ENCODE assay signal across 12 cellular contexts in the genomic region with DNA sequence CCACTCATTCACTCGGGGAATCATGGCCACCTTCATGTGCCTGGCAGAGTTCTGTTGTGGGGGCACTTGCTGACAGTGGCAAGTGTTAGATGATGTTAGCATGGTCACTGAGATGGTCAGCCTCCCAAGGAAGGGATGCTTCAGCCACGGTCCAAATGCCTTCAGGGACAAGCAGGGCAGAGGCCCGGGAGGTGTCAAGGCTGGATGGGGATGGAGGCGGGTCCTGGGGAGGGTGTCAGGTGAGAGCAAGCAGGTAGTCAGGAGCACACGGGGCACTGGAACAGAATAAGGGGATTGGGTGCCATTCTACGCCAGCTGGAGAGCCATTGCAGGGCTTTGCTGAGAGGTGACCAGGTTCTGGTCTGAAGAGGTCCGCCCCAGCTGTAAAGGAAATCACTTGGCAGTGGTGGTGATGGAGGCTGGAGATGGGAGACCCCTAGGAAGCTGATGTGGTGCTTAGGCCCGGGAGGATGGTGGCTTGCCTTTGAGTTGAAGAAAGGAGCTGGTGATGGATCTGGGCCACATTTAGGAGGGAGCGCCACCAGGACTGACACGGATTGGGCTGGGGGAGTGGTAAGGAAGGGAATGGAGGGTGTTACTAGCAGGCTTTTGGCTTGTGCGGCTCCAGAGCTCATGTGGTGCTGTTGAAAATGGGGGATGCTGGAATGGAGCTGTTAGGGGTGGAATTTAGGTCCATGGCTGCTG. TPM values are rescaled to one million over a fixed set of nuclear protein-coding genes. Genes with fewer than 3 reads are reported as not detected.
DNase-seq lines count a peak whose midpoint lies in the region; ATAC-seq, FAIRE-seq and TF ChIP-seq lines count a peak whose summit lies in the region.
"Had no signal": no experiment of that assay in that cellular context is flagged by ENCODE, and none has a peak within 500 bp of the region (broad histone marks: within the 10 kb centered on the region; RNA-seq: fewer than 3 reads in every experiment).

No MANE protein-coding gene starts in this region.

- H3K18ac ChIP-seq in IMR-90 (ENCODE audit: low read depth, low read length) (no peak overlapping the region), H1 (ENCODE audit: extremely low read depth, low read length) (no peak overlapping the region; the same call in 1 of the 2 replicates), trophoblast cell (ENCODE audit: low read length) (no peak overlapping the region)

- FAIRE-seq in H1 (lab: Jason Lieb, UNC), result no peak
- FAIRE-seq: urothelium cell line had no signal

- POLR2A ChIA-PET in IMR-90 (lab: Charles Lee; ENCODE audit: unreplicated experiment) (no interaction called here), H1 (lab: Charles Lee; ENCODE audit: partially characterized antibody) (interaction anchor here (0.6 to 4.3 kb wide), 9 partner anchors 10 to 97 kb away, joined by 3 to 26 read pairs (median 3); a partner anchor contains a TSS)

- peaks cover 5% of the 10 kb centered on the region for H3K36me3 ChIP-seq in IMR-90 (ENCODE audit: control insufficient read depth, insufficient read depth, low read length)
- H3K36me3 ChIP-seq in H1 (ENCODE audit: control insufficient read depth in 2 of 4, insufficient read depth in 4 of 4, low read length in 3 of 4), result no peaks in the 10 kb centered on the region
- peaks cover 2 to 3% of the 10 kb centered on the region in 2 experiments for H3K36me3 ChIP-seq in trophoblast cell (ENCODE audit: control insufficient read depth in 1 of 2, insufficient read depth in 2 of 2, low read length in 2 of 2)
- H3K36me3 ChIP-seq: colonic mucosa, ovary had no signal

- H2BK120ac ChIP-seq in IMR-90 (ENCODE audit: low read depth, low read length) (0 out of 2 replicates have a peak overlapping the region, but pooled peaks have one; percentile 42), H1 (replicated peaks; ENCODE audit: low read depth, low read length) (no peak overlapping the region), trophoblast cell (ENCODE audit: insufficient read depth, low read length, poor library complexity) (no peak overlapping the region)

- H3K79me2 ChIP-seq in H1 (ENCODE audit: control insufficient read depth in 1 of 2, insufficient read depth in 2 of 2, low read length in 2 of 2) (peaks cover 0 to 12% of the 10 kb centered on the region in 2 experiments; a peak in 2 of 4 replicates), trophoblast cell (ENCODE audit: control insufficient read depth, insufficient read depth, low read length, poor library complexity) (peaks cover 10% of the 10 kb centered on the region)

- H3K27ac ChIP-seq in IMR-90 (ENCODE audit: insufficient read depth, low read length), result no peak overlapping the region
- H3K27ac ChIP-seq in H1 (ENCODE audit: low read depth, low read length), result no peak overlapping the region
- no peak overlapping the region for H3K27ac ChIP-seq in trophoblast cell (ENCODE audit: low read depth, low read length)
- H3K27ac ChIP-seq: colonic mucosa, ovary had no signal

- dilution Hi-C loops in IMR-90 (cut with HindIII; ENCODE audit: low sequenced_read_pairs, unreplicated experiment), result no loop called here

- peak overlapping the region; percentile 51; the same call in 1 of the 2 replicates for H2AK5ac ChIP-seq in IMR-90 (ENCODE audit: low read depth, low read length)
- H2AK5ac ChIP-seq in H1 (ENCODE audit: low read depth, low read length), result no peak overlapping the region
- no peak overlapping the region for H2AK5ac ChIP-seq in trophoblast cell (ENCODE audit: low read length)

- peak overlapping the region; percentile 38; the same call in 1 of the 2 replicates for H4K91ac ChIP-seq in IMR-90 (ENCODE audit: insufficient read depth, low read depth, low read length)
- no peak overlapping the region for H4K91ac ChIP-seq in H1 (replicated peaks; ENCODE audit: insufficient read length, low read length)
- no peak overlapping the region for H4K91ac ChIP-seq in trophoblast cell (ENCODE audit: low read depth, low read length)

- no peak for ATAC-seq in IMR-90 (ENCODE audit: low read depth)

- H4K8ac ChIP-seq in IMR-90 (ENCODE audit: low read depth in 2 of 2, low read length in 2 of 2) (0 out of 4 replicates have a peak overlapping the region, but pooled peaks of 1 of the 2 experiments have one; percentile 29), H1 (ENCODE audit: extremely low read depth, insufficient read depth, low read length) (peak overlapping the region; percentile 62; the same call in 1 of the 2 replicates), trophoblast cell (ENCODE audit: low read depth, low read length) (no peak overlapping the region)

- H4K12ac ChIP-seq in trophoblast cell (ENCODE audit: low read depth, low read length), result no peak overlapping the region

- TF ChIP-seq RAD21 in IMR-90 (IDR thresholded peaks at IDR 0.05; ENCODE audit: low read length) (no peak), H1 (IDR thresholded peaks at IDR 0.05 in 1 of 2, conservative IDR thresholded peaks at IDR 0.05 in 1 of 2; ENCODE audit: low read depth in 2 of 2, low read length in 2 of 2) (no peak)

- H4K5ac ChIP-seq in IMR-90 (ENCODE audit: low read depth, low read length), result no peak overlapping the region
- H4K5ac ChIP-seq in H1 (ENCODE audit: insufficient read length, low read depth, low read length), result no peak overlapping the region

- TF ChIP-seq POLR2A in IMR-90 (IDR thresholded peaks at IDR 0.05; ENCODE audit: low read depth, low read length), result no peak
- no peak for TF ChIP-seq POLR2A in H1 (IDR thresholded peaks at IDR 0.05; ENCODE audit: control extremely low read depth in 1 of 2, low read depth in 2 of 2, low read length in 2 of 2)

- H2BK15ac ChIP-seq in IMR-90 (ENCODE audit: low read depth, low read length) (no peak overlapping the region), H1 (ENCODE audit: low read length) (peak overlapping the region; percentile 2; the same call in 1 of the 2 replicates)

- H2AFZ ChIP-seq in IMR-90 (replicated peaks; ENCODE audit: low read length, poor library complexity) (no peak overlapping the region), H1 (ENCODE audit: low read length) (no peak overlapping the region), trophoblast cell (ENCODE audit: insufficient read depth, low read length, poor library complexity) (no peak overlapping the region)

- intact Hi-C loops in IMR-90 (cut with micrococcal nuclease), result loop anchor here (2.0 to 5.0 kb wide), 4 partner anchors 98 to 332 kb away; no protein-coding TSS in a partner anchor

- H3K4me3 ChIP-seq in IMR-90 (ENCODE audit: insufficient read depth, low read depth, low read length) (no peak overlapping the region), H1 (ENCODE audit: extremely low read depth in 1 of 4, insufficient read depth in 2 of 4, low read depth in 3 of 4, low read length in 4 of 4) (no peak overlapping the region), trophoblast cell (ENCODE audit: low read depth, low read length) (no peak overlapping the region)
- H3K4me3 ChIP-seq: body of pancreas, colonic mucosa, ovary had no signal

- no peak overlapping the region for H3K14ac ChIP-seq in IMR-90 (replicated peaks; ENCODE audit: low read depth, low read length)
- H3K14ac ChIP-seq in H1 (ENCODE audit: insufficient read length), result no peak overlapping the region
- no peak overlapping the region for H3K14ac ChIP-seq in trophoblast cell (ENCODE audit: low read length)

- H3K23me2 ChIP-seq in H1 (ENCODE audit: low read depth, low read length), result peaks cover 5% of the 10 kb centered on the region

- peak overlapping the region; percentile 63; the same call in 1 of the 2 replicates for H3K23ac ChIP-seq in IMR-90 (ENCODE audit: low read depth, low read length)
- no peak overlapping the region for H3K23ac ChIP-seq in H1 (ENCODE audit: insufficient read length)
- no peak overlapping the region for H3K23ac ChIP-seq in trophoblast cell (ENCODE audit: low read length)

- no peaks in the 10 kb centered on the region for H3K9me3 ChIP-seq in IMR-90 (ENCODE audit: control insufficient read depth, insufficient read depth, low read length)
- H3K9me3 ChIP-seq in H1 (ENCODE audit: insufficient read depth in 2 of 2, low read depth in 1 of 2, low read length in 1 of 2), result no peaks in the 10 kb centered on the region
- H3K9me3 ChIP-seq in trophoblast cell (ENCODE audit: insufficient read depth, low read depth, low read length), result no peaks in the 10 kb centered on the region
- H3K9me3 ChIP-seq: body of pancreas, colonic mucosa, ovary had no signal

- H3K79me1 ChIP-seq in IMR-90 (ENCODE audit: low read depth in 1 of 2, low read length in 2 of 2), result peaks cover 23 to 76% of the 10 kb centered on the region in 2 experiments; a peak in 3 of 4 replicates
- H3K79me1 ChIP-seq in H1 (ENCODE audit: low read depth, low read length), result peaks cover 3% of the 10 kb centered on the region; the same call in 1 of the 2 replicates
- peaks cover 19% of the 10 kb centered on the region for H3K79me1 ChIP-seq in trophoblast cell (ENCODE audit: low read length)

- no peak overlapping the region for H3K9ac ChIP-seq in IMR-90 (ENCODE audit: low read depth, low read length)
- no peak overlapping the region for H3K9ac ChIP-seq in H1 (replicated peaks in 1 of 4; ENCODE audit: extremely low read depth in 1 of 4, low read depth in 3 of 4, low read length in 3 of 4)
- no peak overlapping the region for H3K9ac ChIP-seq in trophoblast cell (ENCODE audit: low read length)

- H2BK20ac ChIP-seq in IMR-90 (ENCODE audit: low read depth, low read length) (peak overlapping the region; percentile 35; the same call in 1 of the 2 replicates), H1 (ENCODE audit: low read length) (no peak overlapping the region)

- CTCF ChIA-PET in IMR-90 (lab: Yijun Ruan, JAX), result interaction anchor here (0.6 to 1.7 kb wide), 6 partner anchors 13 to 71 kb away, joined by 3 to 7 read pairs (median 4); no protein-coding TSS in a partner anchor
- CTCF ChIA-PET in H1 (lab: Charles Lee; ENCODE audit: partially characterized antibody), result interaction anchor here (0.8 to 22.4 kb wide), 40 partner anchors 9 to 169 kb away, joined by 3 to 448 read pairs (median 6); a partner anchor contains a TSS

- H2BK12ac ChIP-seq in H1 (ENCODE audit: low read depth, low read length), result peak overlapping the region; percentile 6; the same call in 1 of the 2 replicates
- H2BK12ac ChIP-seq in trophoblast cell (ENCODE audit: low read length), result no peak overlapping the region

- H3K9me1 ChIP-seq in IMR-90 (ENCODE audit: insufficient read depth, low read length), result peaks cover 19% of the 10 kb centered on the region

- H3K4me1 ChIP-seq in IMR-90 (ENCODE audit: control insufficient read depth, insufficient read depth, low read length), result peaks cover 22% of the 10 kb centered on the region
- peaks cover 0 to 15% (median 11%) of the 10 kb centered on the region in 4 experiments; a peak in 6 of 7 replicates for H3K4me1 ChIP-seq in H1 (replicated peaks in 1 of 4; ENCODE audit: control insufficient read depth in 3 of 4, insufficient read depth in 4 of 4, low read length in 3 of 4)
- H3K4me1 ChIP-seq in trophoblast cell (ENCODE audit: control insufficient read depth in 1 of 2, insufficient read depth in 2 of 2, low read length in 2 of 2), result peaks cover 13 to 18% of the 10 kb centered on the region in 2 experiments

- H3K4me2 ChIP-seq in IMR-90 (ENCODE audit: low read depth, low read length) (no peak overlapping the region), H1 (ENCODE audit: insufficient read depth in 1 of 2, low read depth in 2 of 2, low read length in 2 of 2) (no peak overlapping the region), trophoblast cell (ENCODE audit: low read length) (no peak overlapping the region)

- no peak for TF ChIP-seq CTCF in IMR-90 (conservative IDR thresholded peaks at IDR 0.05; ENCODE audit: low read depth, low read length)
- TF ChIP-seq CTCF in H1 (IDR thresholded peaks at IDR 0.05; ENCODE audit: control extremely low read depth in 1 of 3, insufficient read depth in 1 of 3, low read depth in 1 of 3, low read length in 3 of 3), result no peak

- 76% methylated on average over 10 of the region's 11 CpGs; no CpG with 5 or more reads in 1 of the 2 experiments for WGBS in IMR-90 (ENCODE audit: extremely low coverage in 2 of 2, insufficient read length in 1 of 2), 2 experiments
- WGBS in H1 (ENCODE audit: extremely low coverage in 1 of 2, insufficient coverage in 1 of 2, insufficient read length in 1 of 2, insufficient replicate concordance in 2 of 2, low coverage in 1 of 2, low lambda C conversion rate in 2 of 2, missing lambda C conversion rate in 1 of 2), 2 experiments, result 79% methylated on average over 11 of the region's 11 CpGs; no CpG with 5 or more reads in 1 of the 2 experiments
- WGBS in trophoblast cell (ENCODE audit: extremely low coverage, insufficient coverage, insufficient read length), result no CpG with 5 or more reads among the region's 11 CpGs

- H2BK5ac ChIP-seq in IMR-90 (ENCODE audit: low read depth, low read length, poor library complexity, severe bottlenecking) (no peak overlapping the region), H1 (ENCODE audit: low read depth, low read length) (no peak overlapping the region), trophoblast cell (ENCODE audit: low read depth, low read length, poor library complexity) (no peak overlapping the region)

- in situ Hi-C loops in IMR-90 (cut with MboI; ENCODE audit: low sequenced_read_pairs), result loop anchor here (5.0 to 25.0 kb wide), 2 partner anchors 88 to 323 kb away; a partner anchor contains a TSS

- H2AK9ac ChIP-seq in IMR-90 (replicated peaks; ENCODE audit: low read depth, low read length, poor library complexity), result peak overlapping the region; percentile 92

- no peak overlapping the region for H3K56ac ChIP-seq in IMR-90 (ENCODE audit: extremely low read depth, insufficient read depth, low read length)
- H3K56ac ChIP-seq in H1 (replicated peaks; ENCODE audit: insufficient read length, low read depth, low read length), result no peak overlapping the region

- H3K27me3 ChIP-seq in IMR-90 (ENCODE audit: control insufficient read depth, insufficient read depth, low read length) (no peaks in the 10 kb centered on the region), H1 (replicated peaks in 1 of 4; ENCODE audit: control insufficient read depth in 3 of 4, extremely low read depth in 1 of 4, insufficient read depth in 3 of 4, low read length in 3 of 4) (peaks cover 0 to 6% (median 3%) of the 10 kb centered on the region in 4 experiments; a peak in 3 of 7 replicates), trophoblast cell (ENCODE audit: insufficient read depth, low read length) (no peaks in the 10 kb centered on the region)
- H3K27me3 ChIP-seq: body of pancreas, colonic mucosa, ovary had no signal

- no TSS peak for BruUV-seq in IMR-90 (replicated peaks; lab: Mats Ljungman, UMichigan)

- no peak for TF ChIP-seq EP300 in H1 (IDR thresholded peaks at IDR 0.05; ENCODE audit: borderline replicate concordance in 1 of 2, low read depth in 2 of 2, low read length in 2 of 2)

- H3K4ac ChIP-seq in IMR-90 (ENCODE audit: low read depth, low read length) (peak overlapping the region; percentile 86), H1 (replicated peaks; ENCODE audit: insufficient read length, low read depth, low read length) (no peak overlapping the region), trophoblast cell (ENCODE audit: low read depth, low read length) (peak overlapping the region; percentile 29)

- peaks cover 73% of the 10 kb centered on the region for H4K20me1 ChIP-seq in IMR-90 (ENCODE audit: insufficient read depth, low read length)
- peaks cover 31 to 43% of the 10 kb centered on the region in 2 experiments for H4K20me1 ChIP-seq in H1 (replicated peaks in 1 of 2; ENCODE audit: control insufficient read depth in 1 of 2, insufficient read depth in 2 of 2, low read length in 2 of 2)

- peak; percentile 24 for DNase-seq in DMS 273 treated with DMSO at 0.1 percent for 48 hours (lab: John Stamatoyannopoulos, UW)
- DNase-seq in IMR-90, result no peak
- no peak for DNase-seq in H1 (ENCODE audit: low read depth in 1 of 2, low spot score in 2 of 2)
- no peak for DNase-seq in trophoblast cell
- DNase-seq in NCI-H128 (lab: John Stamatoyannopoulos, UW; ENCODE audit: unreplicated experiment), result no peak
- DNase-seq in stimulated activated naive CD4-positive, alpha-beta T cell (lab: John Stamatoyannopoulos, UW), result no peak
- no peak for DNase-seq in nucleus accumbens (lab: John Stamatoyannopoulos, UW)
- DNase-seq: NCI-H2029 treated with DMSO at 0.1 percent for 48 hours had no signal

RNA-seq across cellular contexts. Expression of a gene that starts 24.1 kb away (rescaled TPM):
- total RNA-seq in IMR-90 (2012; rRNA removed), result 33.3 and 35.3 TPM in 2 replicates
- polyA plus RNA-seq in IMR-90 (2012; rRNA removed) (93.9 and 99.5 TPM in 2 replicates), H1 (2011; rRNA removed) (120 and 194 TPM in 2 replicates)
- polyA plus RNA-seq in IMR-90 (2012; cell fraction: cytosol; rRNA removed), result 87.0 and 97.5 TPM in 2 replicates
- polyA plus RNA-seq in IMR-90 (2012; cell fraction: nucleus; rRNA removed; ENCODE audit: low replicate concordance), result 301 and 531 TPM in 2 replicates
- 66.4 and 68.1 TPM in 2 replicates for total RNA-seq in H1 (2021; fragmentation: NEBNext Ultra II Directional; extraction: Animal tissue kit (Norgen Biotek cat#: 25700))
- polyA plus RNA-seq in H1 (2011; cell fraction: cytosol; rRNA removed), result 90.4 TPM
- 258 TPM for polyA plus RNA-seq in H1 (2011; cell fraction: nucleus; rRNA removed)
- polyA plus RNA-seq in H1 (2012, experiment 1 of 2), result 70.1 to 77.1 TPM (median 74.6 TPM) in 4 replicates
- polyA plus RNA-seq in H1 (2012, experiment 2 of 2), result 48.0 TPM
- 33.4 TPM for polyA plus RNA-seq in H1 (2013, experiment 1 of 2)
- 33.2 TPM for polyA plus RNA-seq in H1 (2013, experiment 2 of 2)
- 27.8 and 33.8 TPM in 2 replicates for polyA minus RNA-seq in H1 (2011; rRNA and poly(A)+ RNA removed)
- polyA minus RNA-seq in H1 (2011; cell fraction: cytosol; rRNA and poly(A)+ RNA removed), result 47.5 TPM
- 71.5 TPM for polyA minus RNA-seq in H1 (2011; cell fraction: nucleus; rRNA and poly(A)+ RNA removed)
- polyA plus RNA-seq in trophoblast cell (2013), result 91.1 and 102 TPM in 2 replicates

RNA-seq across cellular contexts. Expression of a gene that starts 27.1 kb away (rescaled TPM):
- total RNA-seq in IMR-90 (2012; rRNA removed), result 6.8 and 7.8 TPM in 2 replicates
- 29.8 and 38.3 TPM in 2 replicates for polyA plus RNA-seq in IMR-90 (2012; rRNA removed)
- polyA plus RNA-seq in IMR-90 (2012; cell fraction: cytosol; rRNA removed), result 24.3 and 48.1 TPM in 2 replicates
- polyA plus RNA-seq in IMR-90 (2012; cell fraction: nucleus; rRNA removed; ENCODE audit: low replicate concordance), result 34.7 and 60.3 TPM in 2 replicates
- total RNA-seq in H1 (2021; fragmentation: NEBNext Ultra II Directional; extraction: Animal tissue kit (Norgen Biotek cat#: 25700)), result 41.4 and 48.7 TPM in 2 replicates
- polyA plus RNA-seq in H1 (2011; rRNA removed), result 56.2 and 85.7 TPM in 2 replicates
- polyA plus RNA-seq in H1 (2011; cell fraction: cytosol; rRNA removed), result 38.5 TPM
- 77.0 TPM for polyA plus RNA-seq in H1 (2011; cell fraction: nucleus; rRNA removed)
- polyA plus RNA-seq in H1 (2012, experiment 1 of 2), result 23.7 to 47.4 TPM (median 42.5 TPM) in 4 replicates
- 45.8 TPM for polyA plus RNA-seq in H1 (2012, experiment 2 of 2)
- polyA plus RNA-seq in H1 (2013, experiment 1 of 2), result 69.9 TPM
- polyA plus RNA-seq in H1 (2013, experiment 2 of 2), result 77.4 TPM
- polyA minus RNA-seq in H1 (2011; rRNA and poly(A)+ RNA removed), result 6.5 and 7.1 TPM in 2 replicates
- 18.8 TPM for polyA minus RNA-seq in H1 (2011; cell fraction: cytosol; rRNA and poly(A)+ RNA removed)
- 14.7 TPM for polyA minus RNA-seq in H1 (2011; cell fraction: nucleus; rRNA and poly(A)+ RNA removed)
- polyA plus RNA-seq in trophoblast cell (2013), result 82.7 and 85.1 TPM in 2 replicates

RNA-seq across cellular contexts. Expression of a gene that starts 29.8 kb away (rescaled TPM):
- total RNA-seq in IMR-90 (2012; rRNA removed), result 41.9 and 53.8 TPM in 2 replicates
- polyA plus RNA-seq in IMR-90 (2012; rRNA removed) (115 and 127 TPM in 2 replicates), H1 (2011; rRNA removed) (84.0 and 116 TPM in 2 replicates)
- 99.0 and 130 TPM in 2 replicates for polyA plus RNA-seq in IMR-90 (2012; cell fraction: cytosol; rRNA removed)
- 430 and 1,164 TPM in 2 replicates for polyA plus RNA-seq in IMR-90 (2012; cell fraction: nucleus; rRNA removed; ENCODE audit: low replicate concordance)
- total RNA-seq in H1 (2021; fragmentation: NEBNext Ultra II Directional; extraction: Animal tissue kit (Norgen Biotek cat#: 25700)), result 39.4 and 43.8 TPM in 2 replicates
- 87.9 TPM for polyA plus RNA-seq in H1 (2011; cell fraction: cytosol; rRNA removed)
- polyA plus RNA-seq in H1 (2011; cell fraction: nucleus; rRNA removed), result 383 TPM
- polyA plus RNA-seq in H1 (2012, experiment 1 of 2), result 34.8 to 66.7 TPM (median 56.9 TPM) in 4 replicates
- 59.3 TPM for polyA plus RNA-seq in H1 (2012, experiment 2 of 2)
- polyA plus RNA-seq in H1 (2013, experiment 1 of 2), result 53.6 TPM
- polyA plus RNA-seq in H1 (2013, experiment 2 of 2), result 45.8 TPM
- polyA minus RNA-seq in H1 (2011; rRNA and poly(A)+ RNA removed), result 28.6 and 30.4 TPM in 2 replicates
- 25.5 TPM for polyA minus RNA-seq in H1 (2011; cell fraction: cytosol; rRNA and poly(A)+ RNA removed)
- polyA minus RNA-seq in H1 (2011; cell fraction: nucleus; rRNA and poly(A)+ RNA removed), result 71.3 TPM
- 59.7 and 61.2 TPM in 2 replicates for polyA plus RNA-seq in trophoblast cell (2013)

RNA-seq across cellular contexts. Expression of a gene that starts 51.0 kb away (rescaled TPM):
- total RNA-seq in IMR-90 (2012; rRNA removed), result 25.3 and 29.6 TPM in 2 replicates
- polyA plus RNA-seq in IMR-90 (2012; rRNA removed) (91.0 and 112 TPM in 2 replicates), H1 (2011; rRNA removed) (72.6 and 105 TPM in 2 replicates)
- polyA plus RNA-seq in IMR-90 (2012; cell fraction: cytosol; rRNA removed), result 70.2 and 89.3 TPM in 2 replicates
- 205 and 510 TPM in 2 replicates for polyA plus RNA-seq in IMR-90 (2012; cell fraction: nucleus; rRNA removed; ENCODE audit: low replicate concordance)
- total RNA-seq in H1 (2021; fragmentation: NEBNext Ultra II Directional; extraction: Animal tissue kit (Norgen Biotek cat#: 25700)), result 147 and 148 TPM in 2 replicates
- 64.0 TPM for polyA plus RNA-seq in H1 (2011; cell fraction: cytosol; rRNA removed)
- polyA plus RNA-seq in H1 (2011; cell fraction: nucleus; rRNA removed), result 293 TPM
- 60.3 to 144 TPM (median 135 TPM) in 4 replicates for polyA plus RNA-seq in H1 (2012, experiment 1 of 2)
- polyA plus RNA-seq in H1 (2012, experiment 2 of 2), result 178 TPM
- polyA plus RNA-seq in H1 (2013, experiment 1 of 2), result 120 TPM
- polyA plus RNA-seq in H1 (2013, experiment 2 of 2), result 123 TPM
- polyA minus RNA-seq in H1 (2011; rRNA and poly(A)+ RNA removed), result 42.9 and 53.5 TPM in 2 replicates
- polyA minus RNA-seq in H1 (2011; cell fraction: cytosol; rRNA and poly(A)+ RNA removed), result 63.4 TPM
- 68.4 TPM for polyA minus RNA-seq in H1 (2011; cell fraction: nucleus; rRNA and poly(A)+ RNA removed)
- polyA plus RNA-seq in trophoblast cell (2013), result 225 and 252 TPM in 2 replicates

RNA-seq across cellular contexts. Expression of a gene that starts 52.7 kb away (rescaled TPM):
- 22.4 and 24.7 TPM in 2 replicates for total RNA-seq in IMR-90 (2012; rRNA removed)
- polyA plus RNA-seq in IMR-90 (2012; rRNA removed) (34.8 and 45.6 TPM in 2 replicates), H1 (2011; rRNA removed) (37.2 and 47.8 TPM in 2 replicates)
- polyA plus RNA-seq in IMR-90 (2012; cell fraction: cytosol; rRNA removed), result 29.1 and 41.6 TPM in 2 replicates
- 16.0 and 19.1 TPM in 2 replicates for polyA plus RNA-seq in IMR-90 (2012; cell fraction: nucleus; rRNA removed; ENCODE audit: low replicate concordance)
- total RNA-seq in H1 (2021; fragmentation: NEBNext Ultra II Directional; extraction: Animal tissue kit (Norgen Biotek cat#: 25700)), result 22.7 and 22.8 TPM in 2 replicates
- polyA plus RNA-seq in H1 (2011; cell fraction: cytosol; rRNA removed), result 30.4 TPM
- 29.0 TPM for polyA plus RNA-seq in H1 (2011; cell fraction: nucleus; rRNA removed)
- polyA plus RNA-seq in H1 (2012, experiment 1 of 2), result 23.4 to 31.3 TPM (median 27.8 TPM) in 4 replicates
- polyA plus RNA-seq in H1 (2012, experiment 2 of 2), result 24.6 TPM
- 20.9 TPM for polyA plus RNA-seq in H1 (2013, experiment 1 of 2)
- polyA plus RNA-seq in H1 (2013, experiment 2 of 2), result 19.9 TPM
- 20.8 and 22.0 TPM in 2 replicates for polyA minus RNA-seq in H1 (2011; rRNA and poly(A)+ RNA removed)
- 8.8 TPM for polyA minus RNA-seq in H1 (2011; cell fraction: cytosol; rRNA and poly(A)+ RNA removed)
- 14.2 TPM for polyA minus RNA-seq in H1 (2011; cell fraction: nucleus; rRNA and poly(A)+ RNA removed)
- 22.3 and 22.9 TPM in 2 replicates for polyA plus RNA-seq in trophoblast cell (2013)
